12 cellular contexts compared by ENCODE assay signal in genomic region chr19:48394331-48395169, GRCh38. TPM values are rescaled to one million over a fixed set of nuclear protein-coding genes. Genes with fewer than 3 reads are reported as not detected.
A peak's percentile ranks its signal among the peaks of the same experiment; 100 is the strongest.
DNase-seq lines count a peak whose midpoint lies in the region; ATAC-seq and TF ChIP-seq lines count a peak whose summit lies in the region.
"Had no signal": no experiment of that assay in that cellular context is flagged by ENCODE, and none has a peak within 500 bp of the region (broad histone marks: within the 10 kb centered on the region; RNA-seq: fewer than 3 reads in every experiment).

No MANE protein-coding gene starts in this region.

- no peak overlapping the region for H3K18ac ChIP-seq in mesendoderm (ENCODE audit: low read length)

- H4K5ac ChIP-seq in mesendoderm (ENCODE audit: low read length) = no peak overlapping the region

- H3K27me3 ChIP-seq in BLaER1 treated with 17β-estradiol and CSF1 and Interleukin-3, amounts not matched to agents 10 nM and 100 nM = peaks cover 64 to 73% (median 71%) of the 10 kb centered on the region in 11 experiments
- H3K27me3 ChIP-seq in mesendoderm (ENCODE audit: insufficient read depth, low read length, poor library complexity) = peaks cover 15% of the 10 kb centered on the region

- H2AK5ac ChIP-seq in mesendoderm (ENCODE audit: low read length) = peak overlapping the region; percentile 43

- peaks cover 11% of the 10 kb centered on the region for H3K79me2 ChIP-seq in mesendoderm (ENCODE audit: control insufficient read depth, insufficient read depth, low read length)

- peaks cover 18 to 66% (median 63%) of the 10 kb centered on the region in 10 experiments for H3K4me1 ChIP-seq in BLaER1 treated with 17β-estradiol and CSF1 and Interleukin-3, amounts not matched to agents 10 nM and 100 nM
- peaks cover 10% of the 10 kb centered on the region for H3K4me1 ChIP-seq in HEK293 (ENCODE audit: control insufficient read depth, insufficient read depth, low read length)
- peaks cover 4% of the 10 kb centered on the region for H3K4me1 ChIP-seq in mesendoderm (ENCODE audit: control insufficient read depth, low read depth, low read length)
- H3K4me1 ChIP-seq: colonic mucosa had no signal

- POLR2A ChIA-PET in HEK293 (lab: Yijun Ruan, JAX) = interaction anchor here (0.5 to 1.4 kb wide), 2 partner anchors 31 kb away, joined by 3 to 5 read pairs; partner anchors contain the start of genes SYNGR4 and TMEM143

- DNase-seq in mesendoderm (no peak), RPMI8226 (no peak), HK-2 (ENCODE audit: unreplicated experiment) (no peak)
- DNase-seq: colonic mucosa, NCI-H524 treated with DMSO at 0.1 percent for 48 hours had no signal

- peak overlapping the region; percentile 84 to 99 (median 95) for H3K4me2 ChIP-seq in BLaER1 treated with 17β-estradiol and CSF1 and Interleukin-3, amounts not matched to agents 10 nM and 100 nM
- H3K4me2 ChIP-seq in mesendoderm (ENCODE audit: low read length) = no peak overlapping the region

- no peak overlapping the region for H3K23ac ChIP-seq in mesendoderm (ENCODE audit: low read length)

- peaks cover 2% of the 10 kb centered on the region for H3K79me1 ChIP-seq in mesendoderm (ENCODE audit: low read length)

- peaks cover 0 to under 1% (median under 1%) of the 10 kb centered on the region in 11 experiments; a peak in 10 of 22 replicates for H3K36me3 ChIP-seq in BLaER1 treated with 17β-estradiol and CSF1 and Interleukin-3, amounts not matched to agents 10 nM and 100 nM
- H3K36me3 ChIP-seq in HEK293 (ENCODE audit: control insufficient read depth in 2 of 2, insufficient read depth in 1 of 2, low read length in 2 of 2) (peaks cover under 1% of the 10 kb centered on the region in 2 experiments), mesendoderm (ENCODE audit: control insufficient read depth, insufficient read depth, low read length) (no peaks in the 10 kb centered on the region)
- H3K36me3 ChIP-seq: colonic mucosa, sigmoid colon had no signal

- no peak overlapping the region for H2BK5ac ChIP-seq in mesendoderm (ENCODE audit: low read length)

- H4K8ac ChIP-seq in mesendoderm (ENCODE audit: low read depth, low read length) = no peak overlapping the region

- peak overlapping the region in 1 of 11 experiments; percentile 13; a peak in 1 of 22 replicates for H3K27ac ChIP-seq in BLaER1 treated with 17β-estradiol and CSF1 and Interleukin-3, amounts not matched to agents 10 nM and 100 nM
- H3K27ac ChIP-seq in HEK293 (ENCODE audit: extremely low read depth, low read depth, low read length) (peak overlapping the region; percentile 22; the same call in 1 of the 2 replicates), angular gyrus (ENCODE audit: low read depth, low read length) (peak overlapping the region; percentile 8), mesendoderm (ENCODE audit: low read depth, low read length) (no peak overlapping the region)
- H3K27ac ChIP-seq: colonic mucosa, HL-60, sigmoid colon had no signal

- H3K9me3 ChIP-seq in BLaER1 treated with 17β-estradiol and CSF1 and Interleukin-3, amounts not matched to agents 10 nM and 100 nM (replicated peaks in 1 of 11) = peaks cover 0 to 12% (median 6%) of the 10 kb centered on the region in 11 experiments; a peak in 12 of 22 replicates
- H3K9me3 ChIP-seq in HEK293 (ENCODE audit: control insufficient read depth, insufficient read depth, low read depth, low read length) = no peaks in the 10 kb centered on the region
- H3K9me3 ChIP-seq: colonic mucosa, sigmoid colon had no signal

- H3K9ac ChIP-seq in BLaER1 treated with 17β-estradiol and CSF1 and Interleukin-3, amounts not matched to agents 10 nM and 100 nM = peak overlapping the region; percentile 44 to 74 (median 61); a peak in 18 of 22 replicates
- H3K9ac ChIP-seq in mesendoderm (ENCODE audit: low read length) = peak overlapping the region; percentile 66

- peak overlapping the region; percentile 35 to 66 (median 52); a peak in 19 of 20 replicates for H3K4me3 ChIP-seq in BLaER1 treated with 17β-estradiol and CSF1 and Interleukin-3, amounts not matched to agents 10 nM and 100 nM
- H3K4me3 ChIP-seq in HEK293 (ENCODE audit: low read depth, low read length) (no peak overlapping the region), mesendoderm (ENCODE audit: low read length) (no peak overlapping the region)
- H3K4me3 ChIP-seq: colonic mucosa had no signal

- H4K20me1 ChIP-seq in BLaER1 treated with 17β-estradiol and CSF1 and Interleukin-3, amounts not matched to agents 10 nM and 100 nM = peaks cover 0 to 14% (median 0%) of the 10 kb centered on the region in 11 experiments; a peak in 7 of 22 replicates

- peak overlapping the region; percentile 87 for H3K56ac ChIP-seq in mesendoderm (ENCODE audit: low read length)

- no peak overlapping the region for H2BK15ac ChIP-seq in mesendoderm (replicated peaks; ENCODE audit: low read depth)

- no peak overlapping the region for H3K4ac ChIP-seq in mesendoderm (ENCODE audit: low read depth, low read length)

- no peak overlapping the region for H2BK120ac ChIP-seq in mesendoderm (ENCODE audit: low read depth, low read length)

- ATAC-seq in HG03457 (IDR thresholded peaks at IDR 0.05; ENCODE audit: unreplicated experiment) (no peak), GM18520 (IDR thresholded peaks at IDR 0.05; ENCODE audit: unreplicated experiment) (no peak)

- no CpG with 5 or more reads among the region's 38 CpGs for WGBS in mesendoderm (ENCODE audit: extremely low coverage, insufficient coverage, low lambda C conversion rate)

- TF ChIP-seq CTCF in HEK293 (tag by site-specific recombination; IDR thresholded peaks at IDR 0.05) = no peak

- CTCF ChIA-PET in HEK293 (lab: Yijun Ruan, JAX) = interaction anchor here (0.6 to 1.2 kb wide), 5 partner anchors 10 to 370 kb away, joined by 3 to 5 read pairs (median 3); no protein-coding TSS in a partner anchor

TF ChIP-seq in HEK293, 187 proteins besides CTCF, POLR2A, EP300 and RAD21:
- TF ChIP-seq PATZ1 (tag by site-specific recombination; IDR thresholded peaks at IDR 0.05) = peak; percentile 16; the same call in 1 of the 2 replicates
- peak; percentile 76; the same call in 1 of the 2 replicates for TF ChIP-seq ZBTB10 (tag by site-specific recombination; IDR thresholded peaks at IDR 0.05)
- TF ChIP-seq ZNF2 (tag by site-specific recombination; IDR thresholded peaks at IDR 0.05) = no peak

RNA-seq across cellular contexts. Expression of gene GRIN2D, which starts 1.1 kb away (rescaled TPM):
- 2.2 TPM for polyA plus RNA-seq in mesendoderm (2013, experiment 1 of 2)
- polyA plus RNA-seq in mesendoderm (2013, experiment 2 of 2) = 2.1 TPM

RNA-seq across cellular contexts. Expression of gene KDELR1, which starts 3.2 kb away (rescaled TPM):
- polyA plus RNA-seq in mesendoderm (2013, experiment 1 of 2) = 243 TPM
- 238 TPM for polyA plus RNA-seq in mesendoderm (2013, experiment 2 of 2)

RNA-seq across cellular contexts. Expression of gene SYNGR4, which starts 30.4 kb away (rescaled TPM):
- polyA plus RNA-seq in mesendoderm (2013, experiment 1 of 2) = 0.13 TPM
- 0.14 TPM for polyA plus RNA-seq in mesendoderm (2013, experiment 2 of 2)

RNA-seq across cellular contexts. Expression of gene TMEM143, which starts 30.8 kb away (rescaled TPM):
- 4.8 TPM for polyA plus RNA-seq in mesendoderm (2013, experiment 1 of 2)
- polyA plus RNA-seq in mesendoderm (2013, experiment 2 of 2) = 4.9 TPM

RNA-seq across cellular contexts. Expression of gene GRWD1, which starts 51.2 kb away (rescaled TPM):
- polyA plus RNA-seq in mesendoderm (2013, experiment 1 of 2) = 35.4 TPM
- polyA plus RNA-seq in mesendoderm (2013, experiment 2 of 2) = 37.3 TPM

Comparison
In these comparisons a context has a peak if more than half of its experiments do, and no peak if none do; other contexts are left out.
1. H3K4me3 ChIP-seq: peak in BLaER1 treated with 17β-estradiol and CSF1 and Interleukin-3, amounts not matched to agents 10 nM and 100 nM (10 of 10); none in HEK293 (single experiment) and mesendoderm (single experiment).